In genomic region chr15:100349321-100349695, GRCh38 we compare ENCODE assay signal across 8 cellular contexts. TPM values are rescaled to one million over a fixed set of nuclear protein-coding genes. Genes with fewer than 3 reads are reported as not detected.
DNase-seq lines count a peak whose midpoint lies in the region; ATAC-seq and TF ChIP-seq lines count a peak whose summit lies in the region.

No MANE protein-coding gene starts in this region.

- H3K9me3 Mint-ChIP-seq in Caco-2 (ENCODE audit: unreplicated experiment) (peaks cover 5% of the 10 kb centered on the region), progenitor cell of endocrine pancreas (ENCODE audit: low read depth) (no peaks in the 10 kb centered on the region)

- intact Hi-C loops in Caco-2 (cut with micrococcal nuclease; ENCODE audit: unreplicated experiment) (no loop called here), aorta (cut with DNase I) (loop anchor here in 1 of 2 donors (5.0 kb wide), 1 partner anchor 223 kb away; no protein-coding TSS in a partner anchor)

- H3K27me3 ChIP-seq in Caco-2 (replicated peaks; ENCODE audit: control insufficient read depth, insufficient read depth, low read length) (no peaks in the 10 kb centered on the region), Peyer's patch (no peaks in the 10 kb centered on the region), aorta (ENCODE audit: control insufficient read depth in 1 of 2, insufficient read depth in 2 of 2, low read length in 1 of 2) (peaks cover 0 to 2% of the 10 kb centered on the region in 2 donors)

- no peak for TF ChIP-seq POLR2A in Peyer's patch (IDR thresholded peaks at IDR 0.05)

- POLR2A ChIA-PET in Caco-2 (lab: Charles Lee), result no interaction called here

- no peaks in the 10 kb centered on the region for H3K36me3 Mint-ChIP-seq in Caco-2 (ENCODE audit: insufficient read depth, unreplicated experiment)
- H3K36me3 Mint-ChIP-seq in progenitor cell of endocrine pancreas (ENCODE audit: insufficient read depth), result no peaks in the 10 kb centered on the region

- H3K4me1 Mint-ChIP-seq in Caco-2 (ENCODE audit: low read depth, unreplicated experiment) (no peaks in the 10 kb centered on the region), progenitor cell of endocrine pancreas (ENCODE audit: low read depth) (no peaks in the 10 kb centered on the region)

- H3K36me3 ChIP-seq in Caco-2 (ENCODE audit: control insufficient read depth, insufficient read depth, low read length) (no peaks in the 10 kb centered on the region), Peyer's patch (no peaks in the 10 kb centered on the region), aorta (ENCODE audit: control insufficient read depth in 1 of 2, insufficient read depth in 2 of 2, low read length in 1 of 2) (no peaks in the 10 kb centered on the region)

- no TSS peak for BruUV-seq in Caco-2 (replicated peaks; lab: Mats Ljungman, UMichigan)

- WGBS in aorta, 2 donors, result 54 to 60% methylated on average over 17 of the region's 17 CpGs

- H3K27ac Mint-ChIP-seq in Caco-2 (ENCODE audit: unreplicated experiment) (no peak overlapping the region), progenitor cell of endocrine pancreas (no peak overlapping the region)

- H3K4me3 ChIP-seq in Caco-2 (ENCODE audit: low read depth, low read length), result no peak overlapping the region
- peak overlapping the region; percentile 56 to 77 (median 61) for H3K4me3 ChIP-seq in Peyer's patch
- H3K4me3 ChIP-seq in fibroblast of pulmonary artery (replicated peaks; ENCODE audit: low read depth, low read length), result peak overlapping the region; percentile 76
- no peak overlapping the region for H3K4me3 ChIP-seq in aorta (ENCODE audit: low read length in 2 of 2)

- CTCF ChIA-PET in Caco-2 (lab: Charles Lee), result interaction anchor here (0.9 to 2.8 kb wide), 7 partner anchors 9 to 253 kb away, joined by 4 to 12 read pairs (median 7); partner anchors contain the start of genes ASB7 and LINS1

- TF ChIP-seq CTCF in Caco-2 (IDR thresholded peaks at IDR 0.05; ENCODE audit: insufficient read depth in 1 of 2, low read depth in 1 of 2, low read length in 1 of 2, severe bottlenecking in 1 of 2, unreplicated experiment in 1 of 2) (no peak), Peyer's patch (IDR thresholded peaks at IDR 0.05) (no peak), fibroblast of pulmonary artery (IDR thresholded peaks at IDR 0.05; ENCODE audit: low read length, missing control alignments) (no peak), progenitor cell of endocrine pancreas (IDR thresholded peaks at IDR 0.05; ENCODE audit: unreplicated experiment) (no peak)

- H3K27ac ChIP-seq in Peyer's patch (peak overlapping the region; percentile 79 to 90 (median 86)), aorta (ENCODE audit: low read depth in 1 of 2, low read length in 2 of 2) (peak overlapping the region in 1 of 2 donors; percentile 96)

- DNase-seq in Caco-2, result no peak
- no peak for DNase-seq in Peyer's patch
- no peak for DNase-seq in fibroblast of pulmonary artery (ENCODE audit: low read depth)
- DNase-seq in progenitor cell of endocrine pancreas (ENCODE audit: low spot score, unreplicated experiment), result no peak
- DNase-seq in aorta, result no peak
- DNase-seq in pons (ENCODE audit: low spot score), result no peak
- DNase-seq in NCI-H146 (lab: John Stamatoyannopoulos, UW), result no peak
- DNase-seq in kidney glomerular epithelial cell (lab: John Stamatoyannopoulos, UW), result no peak

- H3K27me3 Mint-ChIP-seq in Caco-2 (ENCODE audit: insufficient read depth, unreplicated experiment) (peaks cover 7% of the 10 kb centered on the region), progenitor cell of endocrine pancreas (peaks cover 39% of the 10 kb centered on the region)

- H3K4me3 Mint-ChIP-seq in Caco-2 (ENCODE audit: unreplicated experiment), result peak overlapping the region; percentile 88
- peak overlapping the region; percentile 85 for H3K4me3 Mint-ChIP-seq in progenitor cell of endocrine pancreas (ENCODE audit: low read depth)

- no peak for ATAC-seq in aorta (ENCODE audit: low FRiP score)

- H3K4me1 ChIP-seq in Caco-2, result no peaks in the 10 kb centered on the region
- no peaks in the 10 kb centered on the region for H3K4me1 ChIP-seq in Peyer's patch
- no peaks in the 10 kb centered on the region for H3K4me1 ChIP-seq in aorta (ENCODE audit: control insufficient read depth in 1 of 2, insufficient read depth in 2 of 2, low read length in 2 of 2)

- H3K9me3 ChIP-seq in Caco-2 (no peaks in the 10 kb centered on the region), Peyer's patch (no peaks in the 10 kb centered on the region), aorta (ENCODE audit: control insufficient read depth, low read length) (no peaks in the 10 kb centered on the region)

RNA-seq across cellular contexts. Expression of gene ADAMTS17, which starts 7.5 kb away (rescaled TPM):
- total RNA-seq in Caco-2 (2022) (1.5 and 2.0 TPM in 2 replicates), Peyer's patch (10 to 100 TPM in 1 of 4 donors, 1 to 10 TPM in 3; 7.2 to 15.1 (median 8.9) TPM), progenitor cell of endocrine pancreas (3.5 and 4.7 TPM in 2 replicates), aorta (1 to 10 TPM; 1.8 to 4.2 TPM)
- under 1 TPM in 1 of 2 donors, not detected in 1; 0.41 TPM for polyA plus RNA-seq in aorta

Comparison
In these comparisons a context has a peak if more than half of its experiments do, and no peak if none do; other contexts are left out.
1. H3K4me3 ChIP-seq: peak in Peyer's patch (4 of 4) and fibroblast of pulmonary artery (single experiment); none in Caco-2 (single experiment) and aorta (0 of 2).